17 cellular contexts compared by ENCODE assay signal in the genomic region with DNA sequence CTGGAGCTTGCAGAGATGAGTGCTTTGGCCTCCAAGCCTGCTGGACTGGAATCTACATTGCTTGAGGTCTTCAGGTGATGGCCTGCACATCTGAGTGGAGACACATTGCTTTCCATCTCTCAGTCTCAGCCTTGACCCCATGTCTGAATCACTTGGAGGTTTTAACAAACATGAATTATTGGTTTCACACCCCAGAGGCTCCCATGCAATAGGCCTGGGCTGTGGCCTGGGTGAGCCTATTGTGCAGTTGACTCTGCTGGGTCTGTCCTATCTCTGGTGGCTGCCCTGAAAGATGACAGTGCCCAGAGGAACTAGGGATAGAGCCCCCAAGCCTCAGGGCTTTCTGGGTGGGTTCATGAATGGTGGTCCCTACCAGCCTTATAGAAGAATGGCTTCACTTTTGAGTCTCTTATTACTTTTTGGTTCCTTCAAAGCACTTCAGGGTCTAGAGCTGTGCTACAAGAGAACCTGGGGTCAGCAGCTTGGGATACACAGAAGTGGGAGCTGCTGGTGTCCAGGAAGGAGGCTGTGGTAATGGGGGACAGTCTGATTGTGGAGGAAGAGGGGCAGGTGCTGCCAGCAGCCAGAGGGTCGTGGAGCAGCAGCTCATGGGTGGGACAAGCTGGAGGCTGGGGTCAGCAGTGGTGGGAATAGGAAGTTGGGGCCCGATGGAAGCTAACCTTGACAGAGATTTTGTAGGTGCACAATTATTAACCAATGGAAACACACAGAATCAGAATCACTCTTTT. TPM values are rescaled to one million over a fixed set of nuclear protein-coding genes. Genes with fewer than 3 reads are reported as not detected.
"Had no signal": no experiment of that assay in that cellular context is flagged by ENCODE, and none has a peak within 500 bp of the region (broad histone marks: within the 10 kb centered on the region; RNA-seq: fewer than 3 reads in every experiment).

No MANE protein-coding gene starts in this region.

- ATAC-seq: foreskin keratinocyte; naive thymus-derived CD4-positive, alpha-beta T cell; psoas muscle had no signal

- H3K9me3 ChIP-seq: colonic mucosa, psoas muscle had no signal

- H3K4me3 ChIP-seq: colonic mucosa, neural progenitor cell, psoas muscle had no signal

- H3K36me3 ChIP-seq: colonic mucosa, neural progenitor cell had no signal

- H3K27ac Mint-ChIP-seq: neural progenitor cell had no signal

- DNase-seq: colonic mucosa; dermis blood vessel endothelial cell; erythroblast; foreskin keratinocyte; mammary epithelial cell; naive thymus-derived CD4-positive, alpha-beta T cell; nucleus accumbens; retina; small intestine; stimulated activated CD4-positive, alpha-beta T cell treated with anti-CD3 and anti-CD28 coated beads, Interleukin-2, amount 100 ng/mL, for 48 hours; stimulated activated naive CD4-positive, alpha-beta T cell treated with Interleukin-2 at 50 U/mL for 16 hours; trophoblast cell had no signal

- H3K4me3 Mint-ChIP-seq: naive thymus-derived CD4-positive, alpha-beta T cell; neural progenitor cell had no signal

- H3K36me3 Mint-ChIP-seq: neural progenitor cell had no signal

- H3K27ac ChIP-seq: colonic mucosa, foreskin keratinocyte, neural progenitor cell, parathyroid adenoma, psoas muscle had no signal

- H3K4me1 ChIP-seq: colonic mucosa, foreskin keratinocyte, neural progenitor cell, parathyroid adenoma, psoas muscle had no signal

RNA-seq across cellular contexts. Expression of gene RAMP3, which starts 5.5 kb away (rescaled TPM):
- total RNA-seq: endothelial cell of umbilical vein, foreskin keratinocyte, kidney epithelial cell, mammary epithelial cell had no signal
- polyA plus RNA-seq: endothelial cell of umbilical vein; foreskin keratinocyte; mammary epithelial cell; naive thymus-derived CD4-positive, alpha-beta T cell had no signal
